In the genomic region with DNA sequence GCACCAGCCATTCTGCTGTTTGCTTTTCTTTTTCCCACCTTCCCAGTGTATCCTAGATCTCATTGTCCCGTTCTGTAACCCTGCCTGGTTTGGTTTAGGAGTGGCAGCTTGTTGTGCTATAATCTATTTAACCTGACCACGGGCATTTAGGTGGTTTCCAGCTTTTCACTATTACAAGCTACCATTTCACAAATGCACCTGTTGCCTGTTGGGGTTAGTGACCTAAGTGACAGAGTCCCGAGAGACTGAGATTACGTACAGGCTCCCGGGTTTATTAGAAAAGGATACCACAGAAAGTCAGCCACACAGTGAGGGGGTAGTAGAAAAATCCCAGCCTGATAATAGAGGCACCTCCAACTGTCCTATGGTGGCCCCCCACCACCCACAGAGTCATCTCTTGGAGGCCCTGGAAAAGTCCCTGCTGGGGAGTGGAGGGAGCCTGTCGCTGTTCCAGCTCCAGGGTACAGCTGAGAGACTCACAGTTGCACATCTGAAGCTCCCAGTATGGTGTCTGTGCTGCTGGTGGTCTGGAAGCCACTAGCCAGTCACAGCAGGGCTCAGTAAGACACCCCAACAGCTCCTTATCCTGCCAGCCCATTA, we compare ENCODE assay signal across 9 cellular contexts. TPM values are rescaled to one million over a fixed set of nuclear protein-coding genes. Genes with fewer than 3 reads are reported as not detected.
DNase-seq lines count a peak whose midpoint lies in the region; ATAC-seq and TF ChIP-seq lines count a peak whose summit lies in the region.
"Had no signal": no experiment of that assay in that cellular context is flagged by ENCODE, and none has a peak within 500 bp of the region (broad histone marks: within the 10 kb centered on the region; RNA-seq: fewer than 3 reads in every experiment).

No MANE protein-coding gene starts in this region.

- H3K9me3 Mint-ChIP-seq in activated T-helper 2 cell treated with anti-CD3 and anti-CD28 coated beads, Interferon-gamma antibody, Interleukin-2, Interleukin-4, amounts not matched to agents 10 μg/mL and 5 μg/mL and 100 μg/mL, durations not matched to agents 14 hours and 24 hours and 36 hours: peaks cover 8% of the 10 kb centered on the region
- H3K9me3 Mint-ChIP-seq in chondrocyte (ENCODE audit: low read depth): no peaks in the 10 kb centered on the region
- no peaks in the 10 kb centered on the region for H3K9me3 Mint-ChIP-seq in type B pancreatic cell

- H3K4me3 Mint-ChIP-seq in activated T-helper 2 cell treated with anti-CD3 and anti-CD28 coated beads, Interferon-gamma antibody, Interleukin-2, Interleukin-4, amounts not matched to agents 10 μg/mL and 5 μg/mL and 100 μg/mL, durations not matched to agents 14 hours and 24 hours and 36 hours (ENCODE audit: low read depth): peak overlapping the region; percentile 63
- H3K4me3 Mint-ChIP-seq in chondrocyte (ENCODE audit: unreplicated experiment) (no peak overlapping the region), type B pancreatic cell (no peak overlapping the region)

- no peak for TF ChIP-seq CTCF in chondrocyte (IDR thresholded peaks at IDR 0.05)
- TF ChIP-seq CTCF in type B pancreatic cell (conservative IDR thresholded peaks at IDR 0.05): no peak

- peak; percentile 67 for ATAC-seq in GM18502 (IDR thresholded peaks at IDR 0.05; ENCODE audit: poor library complexity, unreplicated experiment)
- ATAC-seq in GM19452 (IDR thresholded peaks at IDR 0.05; ENCODE audit: unreplicated experiment): peak; percentile 67
- ATAC-seq in HG03108 (IDR thresholded peaks at IDR 0.05; ENCODE audit: unreplicated experiment): peak; percentile 56

- H3K27ac Mint-ChIP-seq in activated T-helper 2 cell treated with anti-CD3 and anti-CD28 coated beads, Interferon-gamma antibody, Interleukin-2, Interleukin-4, amounts not matched to agents 10 μg/mL and 5 μg/mL and 100 μg/mL, durations not matched to agents 14 hours and 24 hours and 36 hours: peak overlapping the region; percentile 92
- H3K27ac Mint-ChIP-seq in chondrocyte (ENCODE audit: unreplicated experiment) (no peak overlapping the region), type B pancreatic cell (no peak overlapping the region)

- intact Hi-C loops in activated T-helper 2 cell treated with anti-CD3 and anti-CD28 coated beads, Interferon-gamma antibody, Interleukin-2, Interleukin-4, amounts not matched to agents 10 μg/mL and 5 μg/mL and 100 μg/mL, durations not matched to agents 14 hours and 24 hours and 36 hours (cut with micrococcal nuclease): loop anchor here (1.0 to 10.0 kb wide), 12 partner anchors 23 to 769 kb away; no protein-coding TSS in a partner anchor

- H3K27me3 Mint-ChIP-seq in activated T-helper 2 cell treated with anti-CD3 and anti-CD28 coated beads, Interferon-gamma antibody, Interleukin-2, Interleukin-4, amounts not matched to agents 10 μg/mL and 5 μg/mL and 100 μg/mL, durations not matched to agents 14 hours and 24 hours and 36 hours (ENCODE audit: low read depth): no peaks in the 10 kb centered on the region
- H3K27me3 Mint-ChIP-seq in chondrocyte (ENCODE audit: low read depth): no peaks in the 10 kb centered on the region
- H3K27me3 Mint-ChIP-seq in type B pancreatic cell: no peaks in the 10 kb centered on the region

- no peak for DNase-seq in activated T-helper 2 cell treated with anti-CD3 and anti-CD28 coated beads, Interferon-gamma antibody, Interleukin-2, Interleukin-4, amounts not matched to agents 10 μg/mL and 5 μg/mL and 100 μg/mL, durations not matched to agents 14 hours and 24 hours and 36 hours (ENCODE audit: low spot score)
- DNase-seq in chondrocyte (ENCODE audit: low spot score) (no peak), type B pancreatic cell (ENCODE audit: extremely low spot score, unreplicated experiment) (no peak), EL (no peak), cerebellum (ENCODE audit: low spot score) (no peak)
- DNase-seq: NCI-H446 had no signal

- H3K36me3 Mint-ChIP-seq in activated T-helper 2 cell treated with anti-CD3 and anti-CD28 coated beads, Interferon-gamma antibody, Interleukin-2, Interleukin-4, amounts not matched to agents 10 μg/mL and 5 μg/mL and 100 μg/mL, durations not matched to agents 14 hours and 24 hours and 36 hours (ENCODE audit: low read depth): peaks cover 65% of the 10 kb centered on the region
- H3K36me3 Mint-ChIP-seq in chondrocyte (ENCODE audit: low read depth): peaks cover 14% of the 10 kb centered on the region
- H3K36me3 Mint-ChIP-seq in type B pancreatic cell: no peaks in the 10 kb centered on the region

- peaks cover 68% of the 10 kb centered on the region for H3K4me1 Mint-ChIP-seq in activated T-helper 2 cell treated with anti-CD3 and anti-CD28 coated beads, Interferon-gamma antibody, Interleukin-2, Interleukin-4, amounts not matched to agents 10 μg/mL and 5 μg/mL and 100 μg/mL, durations not matched to agents 14 hours and 24 hours and 36 hours (ENCODE audit: low read depth)
- H3K4me1 Mint-ChIP-seq in chondrocyte (ENCODE audit: low read depth): peaks cover 16% of the 10 kb centered on the region
- H3K4me1 Mint-ChIP-seq in type B pancreatic cell (ENCODE audit: unreplicated experiment): peaks cover 14% of the 10 kb centered on the region

RNA-seq across cellular contexts. Expression of a gene that starts 21.2 kb away (rescaled TPM):
- 44.8 and 48.7 TPM in 2 replicates for total RNA-seq in activated T-helper 2 cell treated with anti-CD3 and anti-CD28 coated beads, Interferon-gamma antibody, Interleukin-2, Interleukin-4, amounts not matched to agents 10 μg/mL and 5 μg/mL and 100 μg/mL, durations not matched to agents 14 hours and 24 hours and 36 hours
- 17.9 to 23.1 TPM (median 19.4 TPM) in 3 replicates for total RNA-seq in chondrocyte
- 33.4 and 36.8 TPM in 2 replicates for total RNA-seq in type B pancreatic cell (ENCODE audit: low replicate concordance)
- total RNA-seq in cerebellum: 28.8 TPM

RNA-seq across cellular contexts. Expression of a gene that starts 23.3 kb away (rescaled TPM):
- 38.5 and 38.7 TPM in 2 replicates for total RNA-seq in activated T-helper 2 cell treated with anti-CD3 and anti-CD28 coated beads, Interferon-gamma antibody, Interleukin-2, Interleukin-4, amounts not matched to agents 10 μg/mL and 5 μg/mL and 100 μg/mL, durations not matched to agents 14 hours and 24 hours and 36 hours
- total RNA-seq in chondrocyte (37.2 to 41.1 TPM (median 40.6 TPM) in 3 replicates), type B pancreatic cell (ENCODE audit: low replicate concordance) (36.6 and 37.7 TPM in 2 replicates), cerebellum (18.6 TPM)
